Comparison of ENCODE assay signal across 12 cellular contexts in the genomic region with DNA sequence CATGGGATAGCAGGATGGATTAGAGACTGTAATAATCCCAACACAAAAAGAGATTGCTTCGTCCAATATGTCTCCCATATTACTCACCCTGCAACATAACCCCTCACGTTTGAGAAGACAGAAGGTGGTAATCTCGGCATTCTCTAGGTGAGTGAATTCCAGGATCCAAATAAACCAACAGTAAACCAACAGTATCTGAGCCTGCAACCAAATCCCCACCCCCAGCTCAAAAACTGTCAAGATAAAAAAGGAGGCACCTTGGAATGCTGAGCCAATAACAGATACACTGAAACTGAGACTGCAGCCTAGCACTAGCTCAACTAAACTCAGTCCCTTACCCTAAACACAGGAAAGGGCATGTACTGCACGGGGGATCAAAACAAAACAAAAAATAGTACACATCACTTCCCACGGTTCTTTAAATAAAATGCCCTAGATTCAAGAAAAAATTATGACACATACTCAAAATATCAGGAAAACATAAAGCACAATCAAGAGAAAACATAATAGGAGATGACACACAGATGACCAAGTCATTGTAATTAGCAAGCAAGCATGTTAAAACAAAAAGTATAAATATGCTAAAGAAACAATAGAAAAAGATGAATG. TPM values are rescaled to one million over a fixed set of nuclear protein-coding genes. Genes with fewer than 3 reads are reported as not detected.
DNase-seq lines count a peak whose midpoint lies in the region; TF ChIP-seq lines count a peak whose summit lies in the region.
"Had no signal": no experiment of that assay in that cellular context is flagged by ENCODE, and none has a peak within 500 bp of the region (broad histone marks: within the 10 kb centered on the region; RNA-seq: fewer than 3 reads in every experiment).

No MANE protein-coding gene starts in this region.

- no peaks in the 10 kb centered on the region for H3K27me3 ChIP-seq in WERI-Rb-1 (ENCODE audit: insufficient read depth, low read depth, severe bottlenecking)

- H3K36me3 ChIP-seq in WERI-Rb-1 = peaks cover 17% of the 10 kb centered on the region

- DNase-seq in D341Med (ENCODE audit: low spot score) (peak; percentile 69), HT1080 (ENCODE audit: low read depth) (peak; percentile 52), astrocyte of the spinal cord (ENCODE audit: low read depth, low spot score) (peak; percentile 28), iPS-NIHi7 (ENCODE audit: extremely low spot score) (peak; percentile 25), LoVo (ENCODE audit: low spot score) (no peak), NCI-H524 (lab: John Stamatoyannopoulos, UW) (no peak), islet precursor cell (no peak), WERI-Rb-1 (no peak)
- DNase-seq: activated CD4-positive, alpha-beta T cell treated with anti-CD3 and anti-CD28 coated beads, Interleukin-2, amount 10 ng/mL, durations not matched to agents 24 days and 14 days; H9; hippocampal formation had no signal

- TF ChIP-seq CTCF in astrocyte of the spinal cord (IDR thresholded peaks at IDR 0.05; ENCODE audit: low read depth, low read length) = no peak
- TF ChIP-seq CTCF in WERI-Rb-1 (IDR thresholded peaks at IDR 0.05; ENCODE audit: low read depth, low read length) = no peak

- H3K4me3 ChIP-seq in astrocyte of the spinal cord (ENCODE audit: low read depth, low read length) = no peak overlapping the region
- H3K4me3 ChIP-seq in WERI-Rb-1 (ENCODE audit: low read depth, low read length) = no peak overlapping the region

- H3K9me3 ChIP-seq in WERI-Rb-1 (ENCODE audit: severe bottlenecking) = peaks cover 3% of the 10 kb centered on the region

- in situ Hi-C loops in astrocyte of the spinal cord (cut with HindIII; ENCODE audit: low sequenced_read_pairs) = no loop called here

- H3K27ac ChIP-seq in WERI-Rb-1 = no peak overlapping the region
- H3K27ac ChIP-seq: C4-2B had no signal

RNA-seq across cellular contexts. Expression of a gene that starts 28.0 kb away (rescaled TPM):
- 3.1 and 3.7 TPM in 2 replicates for total RNA-seq in HT1080 (2014; rRNA removed; shearing (Covaris generic))
- polyA plus RNA-seq in HT1080 (2015; cell fraction: cytosol; rRNA removed) = 5.8 and 6.8 TPM in 2 replicates
- 4.3 and 4.5 TPM in 2 replicates for polyA plus RNA-seq in HT1080 (2015; cell fraction: nucleus; rRNA removed)

RNA-seq across cellular contexts. Expression of a gene that starts 29.3 kb away (rescaled TPM):
- total RNA-seq in HT1080 (2014; rRNA removed; shearing (Covaris generic)) = 35.0 and 63.0 TPM in 2 replicates
- polyA plus RNA-seq in HT1080 (2015; cell fraction: cytosol; rRNA removed) = 45.9 and 60.0 TPM in 2 replicates
- 27.3 and 30.4 TPM in 2 replicates for polyA plus RNA-seq in HT1080 (2015; cell fraction: nucleus; rRNA removed)

Comparison
In these comparisons a context has a peak if more than half of its experiments do, and no peak if none do; other contexts are left out.
1. DNase-seq: peak in D341Med (single experiment), HT1080 (single experiment), astrocyte of the spinal cord (single experiment) and iPS-NIHi7 (single experiment); none in LoVo (single experiment), NCI-H524 (0 of 2), islet precursor cell (single experiment) and WERI-Rb-1 (single experiment).